In genomic region chr4:102344520-102344954, GRCh38 we compare ENCODE assay signal across 8 cellular contexts. TPM values are rescaled to one million over a fixed set of nuclear protein-coding genes. Genes with fewer than 3 reads are reported as not detected.
DNase-seq lines count a peak whose midpoint lies in the region; ATAC-seq and TF ChIP-seq lines count a peak whose summit lies in the region.

No MANE protein-coding gene starts in this region.

- peaks cover 10% of the 10 kb centered on the region for H3K27me3 ChIP-seq in H7 (ENCODE audit: control insufficient read depth, insufficient read depth, low read length)
- no peaks in the 10 kb centered on the region for H3K27me3 ChIP-seq in right lobe of liver

- peak; percentile 62 to 78 (median 74) for ATAC-seq in right lobe of liver

- TF ChIP-seq POLR2A in right lobe of liver (IDR thresholded peaks at IDR 0.05), result peak; percentile 88

- H3K27ac ChIP-seq in coronary artery (peak overlapping the region; percentile 47 to 59), right lobe of liver (peak overlapping the region; percentile 86 to 91 (median 89))

- intact Hi-C loops in right lobe of liver (cut with DNase I), result loop anchor here in 1 of 2 donors (10.0 kb wide), 1 partner anchor 80 kb away; no protein-coding TSS in a partner anchor

- TF ChIP-seq CTCF in GM12875 (IDR thresholded peaks at IDR 0.05; ENCODE audit: borderline replicate concordance, insufficient read depth, low read depth, low read length), result no peak
- no peak for TF ChIP-seq CTCF in coronary artery (IDR thresholded peaks at IDR 0.05)
- no peak for TF ChIP-seq CTCF in right lobe of liver (IDR thresholded peaks at IDR 0.05)

- peak; percentile 78 for DNase-seq in H7
- peak; percentile 62 for DNase-seq in LoVo (ENCODE audit: low spot score)
- peak; percentile 77 for DNase-seq in activated CD4-positive, CD25-positive, alpha-beta regulatory T cell treated with anti-CD3 and anti-CD28 coated beads, Interleukin-2, amount 50 U/mL, for 72 hours
- peak; percentile 82 for DNase-seq in coronary artery (ENCODE audit: low spot score)
- peak in 2 of 3 donors; percentile 87 to 89 for DNase-seq in right lobe of liver
- peak; percentile 11 to 52 (median 19) for DNase-seq in stimulated activated CD4-positive, alpha-beta T cell treated with anti-CD3 and anti-CD28 coated beads, TNF-alpha, amount 100 ng/mL, for 1 hour (ENCODE audit: low read depth in 3 of 3, low spot score in 1 of 3)
- no peak for DNase-seq in GOT3 (lab: John Stamatoyannopoulos, UW)

- peaks cover 0 to 6% (median 0%) of the 10 kb centered on the region in 4 donors for H3K4me1 ChIP-seq in right lobe of liver

- WGBS in right lobe of liver (ENCODE audit: insufficient coverage, low coverage, low lambda C conversion rate, missing lambda C conversion rate), result 0% methylated on average over 15 of the region's 48 CpGs

- H3K4me3 ChIP-seq in GM12875 (ENCODE audit: low read depth, low read length), result peak overlapping the region; percentile 65
- peak overlapping the region; percentile 67 for H3K4me3 ChIP-seq in H7 (ENCODE audit: insufficient read depth, low read depth, low read length)
- H3K4me3 ChIP-seq in coronary artery, result peak overlapping the region; percentile 81
- H3K4me3 ChIP-seq in right lobe of liver, result peak overlapping the region; percentile 55 to 74 (median 59)

- H3K36me3 ChIP-seq in H7 (replicated peaks; ENCODE audit: control insufficient read depth, insufficient read depth, low read length) (no peaks in the 10 kb centered on the region), right lobe of liver (no peaks in the 10 kb centered on the region)

- H3K9me3 ChIP-seq in right lobe of liver, result no peaks in the 10 kb centered on the region

RNA-seq across cellular contexts. Expression of gene SLC39A8, which starts 0.7 kb away (rescaled TPM):
- 33.6 and 40.0 TPM in 2 replicates for total RNA-seq in H7 (2014; rRNA removed; shearing (Covaris generic))
- total RNA-seq in right lobe of liver, result 10 to 100 TPM; 19.4 to 24.7 (median 23.3) TPM
